ENCODE assay signal across 28 cellular contexts in genomic region chr9:138061631-138062030, GRCh38.
"Had no signal": no experiment of that assay in that cellular context is flagged by ENCODE, and none has a peak within 500 bp of the region (broad histone marks: within the 10 kb centered on the region; RNA-seq: fewer than 3 reads in every experiment).

No MANE protein-coding gene starts in this region.

- H3K27me3 Mint-ChIP-seq: dendritic cell treated with granulocyte-macrophage colony-stimulating factor and Interleukin-4, amounts not matched to agents 40 ng/mL and 50 ng/mL, for 4 days had no signal

- H3K4me3 ChIP-seq: esophagus muscularis mucosa, heart left ventricle, left ventricle myocardium inferior, lung, pancreas, psoas muscle, sigmoid colon, upper lobe of left lung had no signal

- H3K36me3 ChIP-seq: esophagus muscularis mucosa, heart left ventricle, left ventricle myocardium inferior, pancreas, sigmoid colon, upper lobe of left lung had no signal

- DNase-seq: activated B cell treated with CpG ODN at 0.5 μM for 24 hours; activated gamma-delta T cell treated with Interleukin-2 at 50 U/mL for 16 hours; activated naive CD4-positive, alpha-beta T cell treated with anti-CD3 and anti-CD28 coated beads, Interleukin-2, amount 50 U/mL, for 16 hours; activated T-cell treated with anti-CD3 and anti-CD28 coated beads for 4 hours; amniotic stem cell; foreskin keratinocyte; left ventricle myocardium inferior; naive B cell; psoas muscle; small intestine; stimulated activated CD4-positive, alpha-beta T cell treated with anti-CD3 and anti-CD28 coated beads, Interleukin-1b, Interleukin-23, amount 100 ng/mL, for 48 hours; stimulated activated CD4-positive, alpha-beta T cell treated with anti-CD3 and anti-CD28 coated beads, Interleukin-4, amount 100 ng/mL, for 4 hours; stimulated activated CD8-positive, alpha-beta memory T cell treated with anti-CD3 and anti-CD28 coated beads, Interleukin-4, amount 100 ng/mL, for 48 hours; stimulated activated naive CD8-positive, alpha-beta T cell treated with anti-CD3 and anti-CD28 coated beads, Interleukin-15, amount 100 ng/mL, for 72 hours; substantia nigra; T-helper 2 cell had no signal

- H3K9me3 ChIP-seq: esophagus muscularis mucosa, heart left ventricle, left ventricle myocardium inferior, pancreas, psoas muscle, sigmoid colon, upper lobe of left lung had no signal

- H3K36me3 Mint-ChIP-seq: mesothelial cell of epicardium; naive B cell; stimulated activated memory B cell treated with anti-CD40 and anti-IgM and Interleukin-4, amounts not matched to agents 10 μg/mL and 1 μg/mL and 100 μg/mL, for 72 hours had no signal

- H3K4me1 Mint-ChIP-seq: activated B cell treated with CpG ODN at 0.5 μM for 24 hours; central memory CD8-positive, alpha-beta T cell; mesothelial cell of epicardium; naive B cell; stimulated activated memory B cell treated with anti-CD40 and anti-IgM and Interleukin-4, amounts not matched to agents 10 μg/mL and 1 μg/mL and 100 μg/mL, for 72 hours; stimulated activated naive CD8-positive, alpha-beta T cell treated with anti-CD3 and anti-CD28 coated beads, Interleukin-15, amount 100 ng/mL, for 72 hours had no signal

- H3K9me3 Mint-ChIP-seq: activated B cell treated with CpG ODN at 0.5 μM for 24 hours; activated T-helper 1 cell treated with anti-CD3 and anti-CD28 coated beads, Interleukin-12 subunit alpha, Interleukin-12 subunit beta, Interleukin-2, Interleukin-4 antibody, amounts not matched to agents 30 ng/mL and 10 ng/mL and 1 ng/mL, durations not matched to agents 14 hours and 24 hours and 36 hours; central memory CD8-positive, alpha-beta T cell; dendritic cell treated with granulocyte-macrophage colony-stimulating factor and Interleukin-4, amounts not matched to agents 40 ng/mL and 50 ng/mL, for 4 days; mesothelial cell of epicardium; naive B cell; stimulated activated memory B cell treated with anti-CD40 and anti-IgM and Interleukin-4, amounts not matched to agents 10 μg/mL and 1 μg/mL and 100 μg/mL, for 72 hours; stimulated activated naive CD8-positive, alpha-beta T cell treated with anti-CD3 and anti-CD28 coated beads, Interleukin-15, amount 100 ng/mL, for 72 hours had no signal

- FAIRE-seq: islet of Langerhans, pancreas, small intestine had no signal

- H3K27ac Mint-ChIP-seq: activated B cell treated with CpG ODN at 0.5 μM for 24 hours; activated T-helper 1 cell treated with anti-CD3 and anti-CD28 coated beads, Interleukin-12 subunit alpha, Interleukin-12 subunit beta, Interleukin-2, Interleukin-4 antibody, amounts not matched to agents 30 ng/mL and 10 ng/mL and 1 ng/mL, durations not matched to agents 14 hours and 24 hours and 36 hours; dendritic cell treated with granulocyte-macrophage colony-stimulating factor and Interleukin-4, amounts not matched to agents 40 ng/mL and 50 ng/mL, for 4 days; mesothelial cell of epicardium; naive B cell; stimulated activated memory B cell treated with anti-CD40 and anti-IgM and Interleukin-4, amounts not matched to agents 10 μg/mL and 1 μg/mL and 100 μg/mL, for 72 hours; stimulated activated naive CD8-positive, alpha-beta T cell treated with anti-CD3 and anti-CD28 coated beads, Interleukin-15, amount 100 ng/mL, for 72 hours had no signal

- H3K4me3 Mint-ChIP-seq: activated B cell treated with CpG ODN at 0.5 μM for 24 hours; activated T-helper 1 cell treated with anti-CD3 and anti-CD28 coated beads, Interleukin-12 subunit alpha, Interleukin-12 subunit beta, Interleukin-2, Interleukin-4 antibody, amounts not matched to agents 30 ng/mL and 10 ng/mL and 1 ng/mL, durations not matched to agents 14 hours and 24 hours and 36 hours; central memory CD8-positive, alpha-beta T cell; dendritic cell treated with granulocyte-macrophage colony-stimulating factor and Interleukin-4, amounts not matched to agents 40 ng/mL and 50 ng/mL, for 4 days; mesothelial cell of epicardium; naive B cell; stimulated activated memory B cell treated with anti-CD40 and anti-IgM and Interleukin-4, amounts not matched to agents 10 μg/mL and 1 μg/mL and 100 μg/mL, for 72 hours; stimulated activated naive CD8-positive, alpha-beta T cell treated with anti-CD3 and anti-CD28 coated beads, Interleukin-15, amount 100 ng/mL, for 72 hours had no signal

- H3K27me3 ChIP-seq: foreskin keratinocyte, pancreas, upper lobe of left lung had no signal

- H3K27ac ChIP-seq: esophagus muscularis mucosa, foreskin keratinocyte, heart left ventricle, left ventricle myocardium inferior, pancreas, psoas muscle, sigmoid colon, upper lobe of left lung had no signal

- H3K4me1 ChIP-seq: esophagus muscularis mucosa, foreskin keratinocyte, heart left ventricle, left ventricle myocardium inferior, pancreas, psoas muscle, sigmoid colon, upper lobe of left lung had no signal
